Comparison of ENCODE assay signal across 8 cellular contexts in the genomic region with DNA sequence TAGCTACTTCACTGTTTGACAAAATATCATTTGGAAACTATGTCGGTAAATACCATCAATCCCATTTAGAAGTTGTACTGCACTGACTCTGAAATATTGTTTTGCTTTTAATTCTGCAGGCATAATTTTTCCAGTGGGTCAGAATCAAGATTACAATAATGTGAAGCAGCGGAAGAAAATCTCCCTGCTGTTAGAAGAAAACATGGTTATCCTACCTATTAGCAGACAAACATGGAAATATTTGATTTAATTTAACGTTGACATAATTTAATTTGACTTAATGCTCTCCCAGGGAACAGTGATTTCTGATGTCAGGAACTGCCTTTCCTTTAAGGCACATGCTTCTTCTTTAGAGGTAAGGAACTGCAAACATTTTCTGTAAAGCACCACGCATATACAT.
"Had no signal": no experiment of that assay in that cellular context is flagged by ENCODE, and none has a peak within 500 bp of the region (broad histone marks: within the 10 kb centered on the region; RNA-seq: fewer than 3 reads in every experiment).

No MANE protein-coding gene starts in this region.

- DNase-seq: IMR-90, KBM-7, KG1 had no signal

- H3K36me3 Mint-ChIP-seq: IgD-negative memory B cell had no signal

- H3K4me3 ChIP-seq: K562 had no signal

- H3K9ac ChIP-seq: KMS-11 had no signal

- H3K27ac Mint-ChIP-seq: IgD-negative memory B cell had no signal

- H3K4me1 Mint-ChIP-seq: IgD-negative memory B cell had no signal

- H3K4me3 Mint-ChIP-seq: IgD-negative memory B cell had no signal

- H3K27ac ChIP-seq: HL-60, KMS-11 had no signal

- ATAC-seq: HepG2, K562 had no signal

- H3K27me3 Mint-ChIP-seq: IgD-negative memory B cell had no signal

- H3K4me2 ChIP-seq: KMS-11 had no signal
